Comparison of ENCODE assay signal across 8 cellular contexts in the genomic region with DNA sequence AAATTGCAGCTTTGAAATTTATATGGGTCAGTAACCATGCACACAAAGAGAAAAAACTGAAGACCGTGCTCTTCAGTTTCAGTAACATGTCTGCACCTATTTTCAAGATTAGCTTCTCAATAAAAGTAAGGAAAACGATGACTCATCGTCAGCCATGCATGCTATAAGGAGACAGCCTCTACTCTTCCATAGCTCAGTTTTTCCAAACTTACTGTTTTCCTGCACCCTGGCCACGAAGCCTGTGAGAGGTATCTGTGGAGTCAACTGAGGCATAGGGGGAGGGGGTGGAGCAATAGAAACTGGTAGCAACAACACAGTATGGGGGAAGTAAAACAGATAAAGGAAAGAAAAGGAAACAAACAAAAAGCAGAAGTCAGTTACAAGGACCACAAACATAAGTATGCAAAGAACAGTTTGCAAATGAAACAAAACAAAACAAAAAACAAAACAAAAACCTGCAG.
DNase-seq lines count a peak whose midpoint lies in the region; ATAC-seq and TF ChIP-seq lines count a peak whose summit lies in the region.

No MANE protein-coding gene starts in this region.

- in situ Hi-C loops in astrocyte of the cerebellum (cut with HindIII; ENCODE audit: low sequenced_read_pairs) = loop anchor here (5.0 kb wide), 1 partner anchor 87 kb away; no protein-coding TSS in a partner anchor

- no peaks in the 10 kb centered on the region for H3K9me3 ChIP-seq in HUES48 (ENCODE audit: control insufficient read depth, insufficient read depth, low read length)

- DNase-seq in GM06990 (ENCODE audit: extremely low read depth, insufficient read length) = peak; percentile 49
- DNase-seq in astrocyte of the cerebellum (ENCODE audit: low read depth) = peak; percentile 18
- peak; percentile 17 for DNase-seq in smooth muscle cell of the brain vasculature (ENCODE audit: low read depth, low spot score)
- no peak for DNase-seq in stimulated activated CD4-positive, alpha-beta T cell treated with anti-CD3 and anti-CD28 coated beads, Interleukin-4, amount 100 ng/mL, for 24 hours
- no peak for DNase-seq in NCI-H510A treated with DMSO at 0.1 percent for 48 hours (lab: John Stamatoyannopoulos, UW)
- no peak for DNase-seq in NCI-H2171 treated with DMSO at 0.1 percent for 48 hours (lab: John Stamatoyannopoulos, UW)

- no peak overlapping the region for H3K9ac ChIP-seq in HUES48 (ENCODE audit: low read depth, low read length)

- H3K27ac ChIP-seq in HUES48 (ENCODE audit: low read depth, low read length) = peak overlapping the region; percentile 70

- TF ChIP-seq CTCF in GM06990 (IDR thresholded peaks at IDR 0.05; ENCODE audit: insufficient read depth, low read length, poor library complexity, severe bottlenecking) (no peak), astrocyte of the cerebellum (IDR thresholded peaks at IDR 0.05; ENCODE audit: low read depth, low read length, missing control alignments) (no peak)

- no peaks in the 10 kb centered on the region for H3K27me3 ChIP-seq in GM06990 (replicated peaks; ENCODE audit: control insufficient read depth, insufficient read depth, low read length)
- no peaks in the 10 kb centered on the region for H3K27me3 ChIP-seq in HUES48 (ENCODE audit: control insufficient read depth, insufficient read depth, low read length)

- peak; percentile 96 for ATAC-seq in GM21619 (IDR thresholded peaks at IDR 0.05; ENCODE audit: unreplicated experiment)

- peak overlapping the region; percentile 34; the same call in 1 of the 2 replicates for H3K4me3 ChIP-seq in GM06990 (replicated peaks; ENCODE audit: low read depth, low read length)
- H3K4me3 ChIP-seq in HUES48 (ENCODE audit: low read depth, low read length) = no peak overlapping the region; the same call in 1 of the 2 replicates
- H3K4me3 ChIP-seq in astrocyte of the cerebellum (ENCODE audit: low read depth, low read length) = no peak overlapping the region

- H3K4me1 ChIP-seq in HUES48 (ENCODE audit: control insufficient read depth, insufficient read depth, low read length) = peaks cover 33% of the 10 kb centered on the region

- no peaks in the 10 kb centered on the region for H3K36me3 ChIP-seq in GM06990 (ENCODE audit: control insufficient read depth, insufficient read depth, low read length)
- H3K36me3 ChIP-seq in HUES48 (ENCODE audit: control insufficient read depth, insufficient read depth, low read length) = 0 out of 2 replicates have a peak, but pooled peaks cover 11% of the 10 kb centered on the region

Comparison
In these comparisons a context has a peak if more than half of its experiments do, and no peak if none do; other contexts are left out.
1. DNase-seq: peak in GM06990 (single experiment), astrocyte of the cerebellum (single experiment) and smooth muscle cell of the brain vasculature (single experiment); none in stimulated activated CD4-positive, alpha-beta T cell treated with anti-CD3 and anti-CD28 coated beads, Interleukin-4, amount 100 ng/mL, for 24 hours (single experiment), NCI-H510A treated with DMSO at 0.1 percent for 48 hours (single experiment) and NCI-H2171 treated with DMSO at 0.1 percent for 48 hours (single experiment).